Comparison of ENCODE assay signal across 21 cellular contexts in the genomic region with DNA sequence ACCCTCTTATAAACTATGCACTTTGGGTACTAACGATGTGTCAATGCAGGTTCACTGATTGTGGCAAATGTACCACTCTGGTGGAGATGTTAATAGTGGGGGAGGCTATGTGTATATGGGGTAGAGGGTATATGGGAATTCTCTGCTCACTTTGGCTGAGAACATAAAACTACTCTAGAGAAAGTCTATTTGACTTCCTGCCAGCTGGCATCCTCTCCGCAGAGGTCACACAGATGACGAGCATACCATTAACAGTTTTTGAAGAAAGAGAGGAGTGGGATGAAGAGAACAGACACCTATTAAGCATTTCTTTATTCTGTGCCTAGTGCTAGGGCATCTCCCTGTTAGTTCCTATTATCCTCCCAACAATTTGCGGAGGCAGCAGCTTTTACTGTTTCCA. TPM values are rescaled to one million over a fixed set of nuclear protein-coding genes. Genes with fewer than 3 reads are reported as not detected.
DNase-seq lines count a peak whose midpoint lies in the region; TF ChIP-seq lines count a peak whose summit lies in the region.
"Had no signal": no experiment of that assay in that cellular context is flagged by ENCODE, and none has a peak within 500 bp of the region (broad histone marks: within the 10 kb centered on the region; RNA-seq: fewer than 3 reads in every experiment).

No MANE protein-coding gene starts in this region.

- H3K4me1 ChIP-seq in thyroid gland, result no peaks in the 10 kb centered on the region

- WGBS in thyroid gland, 2 donors, result 38 to 43% methylated on average over 4 of the region's 4 CpGs

- H3K9me3 ChIP-seq in thyroid gland, result no peaks in the 10 kb centered on the region

- H3K27ac ChIP-seq in brain microvascular endothelial cell (no peak overlapping the region), thyroid gland (no peak overlapping the region)
- H3K27ac ChIP-seq: 22Rv1 had no signal

- H3K27me3 ChIP-seq in brain microvascular endothelial cell (replicated peaks) (no peaks in the 10 kb centered on the region), thyroid gland (no peaks in the 10 kb centered on the region)

- peak; percentile 9 for DNase-seq in DMS 273 (lab: John Stamatoyannopoulos, UW; ENCODE audit: unreplicated experiment)
- DNase-seq in DMS 273 treated with DMSO at 0.1 percent for 48 hours (lab: John Stamatoyannopoulos, UW), result no peak
- DNase-seq in brain microvascular endothelial cell, result peak; percentile 52
- peak; percentile 22 for DNase-seq in fibroblast of villous mesenchyme (ENCODE audit: low read depth)
- DNase-seq in thyroid gland, result peak; percentile 18 to 39
- no peak for DNase-seq in NK-92 (lab: John Stamatoyannopoulos, UW; ENCODE audit: unreplicated experiment)
- no peak for DNase-seq in NCI-H2227 (lab: John Stamatoyannopoulos, UW; ENCODE audit: unreplicated experiment)
- DNase-seq in iPS-NIHi11 (ENCODE audit: low spot score), result no peak
- DNase-seq: AML-193; C1 segment of cervical spinal cord; CD8-positive, alpha-beta T cell; GDM1; Karpas-422; MV-4-11; NCI-H1694 treated with DMSO at 0.1 percent for 48 hours; NCI-H2081 treated with DMSO at 0.1 percent for 48 hours; NCI-H2227 treated with DMSO at 0.1 percent for 48 hours; NCI-H510A; NCI-H748 treated with DMSO at 0.1 percent for 48 hours; SIG-M5 had no signal

- no peak for TF ChIP-seq POLR2A in thyroid gland (IDR thresholded peaks at IDR 0.05)

- TF ChIP-seq CTCF in brain microvascular endothelial cell (IDR thresholded peaks at IDR 0.05; ENCODE audit: low read depth, low read length, missing control alignments) (no peak), fibroblast of villous mesenchyme (IDR thresholded peaks at IDR 0.05; ENCODE audit: insufficient read depth, low read depth, low read length) (no peak), thyroid gland (IDR thresholded peaks at IDR 0.05) (no peak)

- H3K36me3 ChIP-seq in brain microvascular endothelial cell (replicated peaks) (no peaks in the 10 kb centered on the region), thyroid gland (no peaks in the 10 kb centered on the region)

- intact Hi-C loops in thyroid gland (cut with DNase I), result no loop called here

- no peak overlapping the region for H3K4me3 ChIP-seq in brain microvascular endothelial cell (ENCODE audit: low read depth, low read length)
- H3K4me3 ChIP-seq in fibroblast of villous mesenchyme (ENCODE audit: low read depth, low read length), result no peak overlapping the region
- H3K4me3 ChIP-seq in thyroid gland (replicated peaks in 1 of 3), result no peak overlapping the region

- in situ Hi-C loops in brain microvascular endothelial cell (cut with HindIII; ENCODE audit: low pct_ligation_motif_present, low sequenced_read_pairs), result no loop called here

RNA-seq across cellular contexts. Expression of gene TRIM32, which starts 58.4 kb away (rescaled TPM):
- total RNA-seq in fibroblast of villous mesenchyme (29.6 and 41.5 TPM in 2 replicates), thyroid gland (10 to 100 TPM; 15.8 to 20.3 (median 20.0) TPM)

Comparison
In these comparisons a context has a peak if more than half of its experiments do, and no peak if none do; other contexts are left out.
1. DNase-seq: peak in DMS 273 (single experiment), brain microvascular endothelial cell (single experiment), fibroblast of villous mesenchyme (single experiment) and thyroid gland (2 of 2); none in DMS 273 treated with DMSO at 0.1 percent for 48 hours (single experiment), NK-92 (single experiment), NCI-H2227 (single experiment) and iPS-NIHi11 (single experiment).